In the genomic region with DNA sequence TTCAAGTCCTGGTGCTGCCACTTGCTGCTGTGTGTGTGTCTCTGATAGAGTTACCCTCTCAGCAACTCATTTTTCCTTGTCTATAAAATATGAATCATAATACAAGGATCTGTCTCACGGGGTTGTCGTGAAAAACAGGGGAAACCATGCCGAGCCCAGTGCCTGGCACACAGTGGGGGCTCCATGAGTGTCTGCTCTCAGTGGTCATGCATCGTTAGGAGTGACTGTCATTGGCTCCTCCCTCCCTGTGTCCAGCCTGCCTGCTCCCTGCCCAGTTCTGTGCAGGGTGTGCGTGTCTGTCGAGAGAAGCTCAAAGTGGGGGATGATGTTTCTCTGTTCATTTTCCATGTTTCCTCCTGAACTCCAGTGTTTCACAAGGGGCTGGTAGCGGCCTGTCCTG, we compare ENCODE assay signal across 15 cellular contexts.
"Had no signal": no experiment of that assay in that cellular context is flagged by ENCODE, and none has a peak within 500 bp of the region (broad histone marks: within the 10 kb centered on the region; RNA-seq: fewer than 3 reads in every experiment).

No MANE protein-coding gene starts in this region.

- H3K4me3 ChIP-seq: body of pancreas, esophagus muscularis mucosa, heart right ventricle, sigmoid colon, spleen had no signal

- H3K27me3 ChIP-seq: body of pancreas, spleen had no signal

- H3K9me3 ChIP-seq: body of pancreas, esophagus muscularis mucosa, heart right ventricle, sigmoid colon, spleen had no signal

- DNase-seq: activated CD4-positive, CD25-positive, alpha-beta regulatory T cell treated with anti-CD3 and anti-CD28 coated beads, Interleukin-2, amount 50 U/mL, for 72 hours; activated naive CD4-positive, alpha-beta T cell; body of pancreas; effector CD4-positive, alpha-beta T cell; heart right ventricle; nucleus accumbens; spleen; stimulated activated CD4-positive, alpha-beta T cell treated with anti-CD3 and anti-CD28 coated beads, Interleukin-4, amount 100 ng/mL, for 4 hours; stimulated activated naive B cell treated with anti-CD40 and anti-IgM and Interleukin-4, amounts not matched to agents 10 μg/mL and 1 μg/mL and 100 μg/mL, for 72 hours; T-helper 2 cell had no signal

- ATAC-seq: activated T-helper 17 cell treated with anti-CD3 and anti-CD28 coated beads, Interleukin-2, amount 50 U/mL, for 72 hours; body of pancreas; natural killer cell; stimulated activated naive B cell treated with anti-CD40 and anti-IgM and Interleukin-4, amounts not matched to agents 10 μg/mL and 1 μg/mL and 100 μg/mL, for 72 hours had no signal

- H3K27ac ChIP-seq: body of pancreas, esophagus muscularis mucosa, heart right ventricle, sigmoid colon, spleen, VCaP had no signal

- H3K36me3 ChIP-seq: esophagus muscularis mucosa, heart right ventricle, sigmoid colon, spleen had no signal

- H3K4me1 ChIP-seq: body of pancreas, esophagus muscularis mucosa, sigmoid colon had no signal
